11 cellular contexts compared by ENCODE assay signal in genomic region chr12:90149453-90149852, GRCh38.
"Had no signal": no experiment of that assay in that cellular context is flagged by ENCODE, and none has a peak within 500 bp of the region (broad histone marks: within the 10 kb centered on the region; RNA-seq: fewer than 3 reads in every experiment).

No MANE protein-coding gene starts in this region.

- H3K36me3 ChIP-seq: HAP-1 had no signal

- H3K9me3 ChIP-seq: HAP-1 had no signal

- FAIRE-seq: H1, H54 had no signal

- H3K9me3 Mint-ChIP-seq: GM23338, HFFc6 had no signal

- DNase-seq: GM23248, GOT3, H7, H9, HCEC 1CT, HFFc6 had no signal

- H3K4me3 Mint-ChIP-seq: GM23338, H9, HFFc6 had no signal

- H3K9ac ChIP-seq: GM23248 had no signal

- ATAC-seq: GM23338, HCT116 had no signal

- H3K4me2 ChIP-seq: GM23338 had no signal

- H3K27ac Mint-ChIP-seq: GM23338, H9, HFFc6 had no signal

- H2AFZ ChIP-seq: GM23248, GM23338 had no signal

- H3K27ac ChIP-seq: GM23248 had no signal

- H3K4me1 ChIP-seq: HAP-1 had no signal

- H3K4me3 ChIP-seq: GM23248, GM23338, HAP-1 had no signal
